Comparison of ENCODE assay signal across 1 cellular context in the genomic region with DNA sequence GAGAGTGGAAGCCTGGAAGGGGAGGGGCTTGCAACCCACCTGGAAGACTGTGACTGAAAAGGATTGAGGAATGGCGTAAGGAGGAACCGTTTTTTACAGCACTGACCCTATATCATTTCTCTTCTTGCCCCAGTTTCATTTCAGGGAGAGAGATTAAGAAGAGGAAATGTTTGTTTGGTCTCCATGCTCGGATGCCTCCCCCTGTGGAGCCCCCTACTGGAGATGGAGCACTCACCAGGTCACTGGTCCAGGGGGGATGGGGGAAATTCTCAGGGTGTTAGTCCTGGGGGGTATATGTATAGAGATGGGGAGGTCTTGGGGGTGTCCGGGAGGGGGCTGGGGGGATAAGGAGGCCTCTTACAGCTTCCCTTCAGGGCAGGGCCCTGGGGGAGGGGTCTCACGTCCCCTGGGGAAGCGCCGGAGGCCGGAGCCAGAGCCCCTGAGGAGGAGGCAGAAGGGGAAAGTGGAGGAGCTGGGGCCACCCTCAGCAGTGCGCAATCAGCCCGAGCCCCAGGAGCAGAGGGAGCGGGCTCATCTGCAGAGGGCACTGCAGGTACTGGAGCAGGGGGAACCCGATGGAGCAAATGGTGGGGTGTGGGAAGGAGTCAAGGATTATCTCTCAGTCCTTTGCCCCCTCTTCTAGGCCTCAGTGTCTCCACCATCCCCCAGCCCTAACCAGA.
TF ChIP-seq lines count a peak whose summit lies in the region.

No MANE protein-coding gene starts in this region.

TF ChIP-seq in K562, 482 proteins besides CTCF, POLR2A, EP300 and RAD21:
- TF ChIP-seq CTBP1 (IDR thresholded peaks at IDR 0.05; ENCODE audit: borderline replicate concordance) (peak; percentile 46; the same call in 1 of the 2 replicates), SRF (CRISPR knock-in tag; IDR thresholded peaks at IDR 0.05) (peak in 1 of 2 experiments; percentile 64; a peak in 1 of 4 replicates), ZC3H4 (CRISPR knock-in tag; IDR thresholded peaks at IDR 0.05; ENCODE audit: borderline replicate concordance) (no peak), KDM1A (IDR thresholded peaks at IDR 0.05) (peak in 1 of 2 experiments; percentile 54; a peak in 2 of 4 replicates), SP1 (CRISPR knock-in tag; IDR thresholded peaks at IDR 0.05) (0 out of 2 replicates have a peak, but pooled peaks have one; percentile 48), NR4A1 (CRISPR knock-in tag; IDR thresholded peaks at IDR 0.05) (no peak), NR4A1 (tag; IDR thresholded peaks at IDR 0.05) (no peak), POLR2AphosphoS5 (IDR thresholded peaks at IDR 0.05; ENCODE audit: control insufficient read depth, insufficient read depth, low read depth, low read length) (0 out of 2 replicates have a peak, but pooled peaks have one; percentile 22), RBFOX2 (IDR thresholded peaks at IDR 0.05; ENCODE audit: low read depth, low read length) (peak; percentile 65), POLR2G (IDR thresholded peaks at IDR 0.05; ENCODE audit: low read depth, low read length) (peak; percentile 63), ZBTB43 (CRISPR knock-in tag; IDR thresholded peaks at IDR 0.05) (no peak), RCOR1 (IDR thresholded peaks at IDR 0.05; ENCODE audit: borderline replicate concordance in 1 of 2, low read depth in 2 of 2, low read length in 2 of 2) (peak in 1 of 2 experiments; percentile 66; a peak in 1 of 4 replicates)
- TF ChIP-seq, protein P1, sequence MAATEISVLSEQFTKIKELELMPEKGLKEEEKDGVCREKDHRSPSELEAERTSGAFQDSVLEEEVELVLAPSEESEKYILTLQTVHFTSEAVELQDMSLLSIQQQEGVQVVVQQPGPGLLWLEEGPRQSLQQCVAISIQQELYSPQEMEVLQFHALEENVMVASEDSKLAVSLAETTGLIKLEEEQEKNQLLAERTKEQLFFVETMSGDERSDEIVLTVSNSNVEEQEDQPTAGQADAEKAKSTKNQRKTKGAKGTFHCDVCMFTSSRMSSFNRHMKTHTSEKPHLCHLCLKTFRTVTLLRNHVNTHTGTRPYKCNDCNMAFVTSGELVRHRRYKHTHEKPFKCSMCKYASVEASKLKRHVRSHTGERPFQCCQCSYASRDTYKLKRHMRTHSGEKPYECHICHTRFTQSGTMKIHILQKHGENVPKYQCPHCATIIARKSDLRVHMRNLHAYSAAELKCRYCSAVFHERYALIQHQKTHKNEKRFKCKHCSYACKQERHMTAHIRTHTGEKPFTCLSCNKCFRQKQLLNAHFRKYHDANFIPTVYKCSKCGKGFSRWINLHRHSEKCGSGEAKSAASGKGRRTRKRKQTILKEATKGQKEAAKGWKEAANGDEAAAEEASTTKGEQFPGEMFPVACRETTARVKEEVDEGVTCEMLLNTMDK (IDR thresholded peaks at IDR 0.05; ENCODE audit: borderline replicate concordance, insufficient read depth, low read depth, low read length, poor library complexity, severe bottlenecking), result peak; percentile 97
- TF ChIP-seq, protein P2, sequence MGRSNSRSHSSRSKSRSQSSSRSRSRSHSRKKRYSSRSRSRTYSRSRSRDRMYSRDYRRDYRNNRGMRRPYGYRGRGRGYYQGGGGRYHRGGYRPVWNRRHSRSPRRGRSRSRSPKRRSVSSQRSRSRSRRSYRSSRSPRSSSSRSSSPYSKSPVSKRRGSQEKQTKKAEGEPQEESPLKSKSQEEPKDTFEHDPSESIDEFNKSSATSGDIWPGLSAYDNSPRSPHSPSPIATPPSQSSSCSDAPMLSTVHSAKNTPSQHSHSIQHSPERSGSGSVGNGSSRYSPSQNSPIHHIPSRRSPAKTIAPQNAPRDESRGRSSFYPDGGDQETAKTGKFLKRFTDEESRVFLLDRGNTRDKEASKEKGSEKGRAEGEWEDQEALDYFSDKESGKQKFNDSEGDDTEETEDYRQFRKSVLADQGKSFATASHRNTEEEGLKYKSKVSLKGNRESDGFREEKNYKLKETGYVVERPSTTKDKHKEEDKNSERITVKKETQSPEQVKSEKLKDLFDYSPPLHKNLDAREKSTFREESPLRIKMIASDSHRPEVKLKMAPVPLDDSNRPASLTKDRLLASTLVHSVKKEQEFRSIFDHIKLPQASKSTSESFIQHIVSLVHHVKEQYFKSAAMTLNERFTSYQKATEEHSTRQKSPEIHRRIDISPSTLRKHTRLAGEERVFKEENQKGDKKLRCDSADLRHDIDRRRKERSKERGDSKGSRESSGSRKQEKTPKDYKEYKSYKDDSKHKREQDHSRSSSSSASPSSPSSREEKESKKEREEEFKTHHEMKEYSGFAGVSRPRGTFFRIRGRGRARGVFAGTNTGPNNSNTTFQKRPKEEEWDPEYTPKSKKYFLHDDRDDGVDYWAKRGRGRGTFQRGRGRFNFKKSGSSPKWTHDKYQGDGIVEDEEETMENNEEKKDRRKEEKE (IDR thresholded peaks at IDR 0.05; ENCODE audit: borderline replicate concordance in 1 of 2, control insufficient read depth in 1 of 2, low read depth in 2 of 2, low read length in 1 of 2), result 0 out of 4 replicates have a peak, but pooled peaks of 1 of the 2 experiments have one; percentile 21
